ENCODE assay signal across 1 cellular context in the genomic region with DNA sequence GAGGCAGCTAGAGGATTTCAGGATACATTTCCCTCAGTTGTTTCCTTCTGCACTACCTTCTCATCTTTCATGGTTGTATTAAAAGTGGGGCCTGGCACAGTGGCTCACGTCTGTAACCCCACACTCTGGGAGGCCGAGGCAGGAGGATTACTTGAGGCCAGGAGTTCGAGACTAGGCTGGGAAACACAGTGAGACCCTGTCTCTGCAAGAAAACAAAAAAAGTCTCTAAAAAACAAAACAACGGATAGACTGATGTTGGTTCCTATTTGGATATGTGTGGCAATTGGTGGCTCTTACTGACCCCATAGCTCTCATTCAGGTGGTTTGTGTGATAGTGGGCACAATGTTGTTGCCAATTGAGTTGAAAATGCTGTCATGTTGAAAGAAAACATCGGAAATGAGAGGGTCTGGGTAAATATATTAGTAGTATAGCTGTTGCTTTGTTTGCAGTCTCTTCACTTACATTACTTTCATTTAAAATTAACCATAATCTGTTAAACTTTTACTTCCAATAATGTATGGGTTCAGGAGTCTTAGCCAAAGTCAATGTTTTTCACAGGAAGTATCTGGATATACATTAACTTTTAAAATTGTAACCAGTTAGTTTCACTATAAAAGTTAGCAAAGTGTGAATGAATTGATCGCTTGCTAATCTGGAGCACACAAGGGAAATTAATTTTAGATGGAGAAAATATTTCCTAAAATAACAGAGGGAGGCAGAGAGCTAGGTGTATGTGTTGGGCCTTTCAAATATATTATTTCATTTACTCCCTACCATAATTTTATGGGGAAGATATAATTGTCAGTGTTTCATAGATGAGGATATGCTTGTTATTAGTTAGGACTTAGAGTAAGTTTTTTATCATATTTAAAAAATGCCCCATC.
TF ChIP-seq lines count a peak whose summit lies in the region.

No MANE protein-coding gene starts in this region.

TF ChIP-seq in HepG2, 621 proteins besides CTCF, POLR2A, EP300 and RAD21 (continued from another document and continues in another):
- TF ChIP-seq, protein P1, sequence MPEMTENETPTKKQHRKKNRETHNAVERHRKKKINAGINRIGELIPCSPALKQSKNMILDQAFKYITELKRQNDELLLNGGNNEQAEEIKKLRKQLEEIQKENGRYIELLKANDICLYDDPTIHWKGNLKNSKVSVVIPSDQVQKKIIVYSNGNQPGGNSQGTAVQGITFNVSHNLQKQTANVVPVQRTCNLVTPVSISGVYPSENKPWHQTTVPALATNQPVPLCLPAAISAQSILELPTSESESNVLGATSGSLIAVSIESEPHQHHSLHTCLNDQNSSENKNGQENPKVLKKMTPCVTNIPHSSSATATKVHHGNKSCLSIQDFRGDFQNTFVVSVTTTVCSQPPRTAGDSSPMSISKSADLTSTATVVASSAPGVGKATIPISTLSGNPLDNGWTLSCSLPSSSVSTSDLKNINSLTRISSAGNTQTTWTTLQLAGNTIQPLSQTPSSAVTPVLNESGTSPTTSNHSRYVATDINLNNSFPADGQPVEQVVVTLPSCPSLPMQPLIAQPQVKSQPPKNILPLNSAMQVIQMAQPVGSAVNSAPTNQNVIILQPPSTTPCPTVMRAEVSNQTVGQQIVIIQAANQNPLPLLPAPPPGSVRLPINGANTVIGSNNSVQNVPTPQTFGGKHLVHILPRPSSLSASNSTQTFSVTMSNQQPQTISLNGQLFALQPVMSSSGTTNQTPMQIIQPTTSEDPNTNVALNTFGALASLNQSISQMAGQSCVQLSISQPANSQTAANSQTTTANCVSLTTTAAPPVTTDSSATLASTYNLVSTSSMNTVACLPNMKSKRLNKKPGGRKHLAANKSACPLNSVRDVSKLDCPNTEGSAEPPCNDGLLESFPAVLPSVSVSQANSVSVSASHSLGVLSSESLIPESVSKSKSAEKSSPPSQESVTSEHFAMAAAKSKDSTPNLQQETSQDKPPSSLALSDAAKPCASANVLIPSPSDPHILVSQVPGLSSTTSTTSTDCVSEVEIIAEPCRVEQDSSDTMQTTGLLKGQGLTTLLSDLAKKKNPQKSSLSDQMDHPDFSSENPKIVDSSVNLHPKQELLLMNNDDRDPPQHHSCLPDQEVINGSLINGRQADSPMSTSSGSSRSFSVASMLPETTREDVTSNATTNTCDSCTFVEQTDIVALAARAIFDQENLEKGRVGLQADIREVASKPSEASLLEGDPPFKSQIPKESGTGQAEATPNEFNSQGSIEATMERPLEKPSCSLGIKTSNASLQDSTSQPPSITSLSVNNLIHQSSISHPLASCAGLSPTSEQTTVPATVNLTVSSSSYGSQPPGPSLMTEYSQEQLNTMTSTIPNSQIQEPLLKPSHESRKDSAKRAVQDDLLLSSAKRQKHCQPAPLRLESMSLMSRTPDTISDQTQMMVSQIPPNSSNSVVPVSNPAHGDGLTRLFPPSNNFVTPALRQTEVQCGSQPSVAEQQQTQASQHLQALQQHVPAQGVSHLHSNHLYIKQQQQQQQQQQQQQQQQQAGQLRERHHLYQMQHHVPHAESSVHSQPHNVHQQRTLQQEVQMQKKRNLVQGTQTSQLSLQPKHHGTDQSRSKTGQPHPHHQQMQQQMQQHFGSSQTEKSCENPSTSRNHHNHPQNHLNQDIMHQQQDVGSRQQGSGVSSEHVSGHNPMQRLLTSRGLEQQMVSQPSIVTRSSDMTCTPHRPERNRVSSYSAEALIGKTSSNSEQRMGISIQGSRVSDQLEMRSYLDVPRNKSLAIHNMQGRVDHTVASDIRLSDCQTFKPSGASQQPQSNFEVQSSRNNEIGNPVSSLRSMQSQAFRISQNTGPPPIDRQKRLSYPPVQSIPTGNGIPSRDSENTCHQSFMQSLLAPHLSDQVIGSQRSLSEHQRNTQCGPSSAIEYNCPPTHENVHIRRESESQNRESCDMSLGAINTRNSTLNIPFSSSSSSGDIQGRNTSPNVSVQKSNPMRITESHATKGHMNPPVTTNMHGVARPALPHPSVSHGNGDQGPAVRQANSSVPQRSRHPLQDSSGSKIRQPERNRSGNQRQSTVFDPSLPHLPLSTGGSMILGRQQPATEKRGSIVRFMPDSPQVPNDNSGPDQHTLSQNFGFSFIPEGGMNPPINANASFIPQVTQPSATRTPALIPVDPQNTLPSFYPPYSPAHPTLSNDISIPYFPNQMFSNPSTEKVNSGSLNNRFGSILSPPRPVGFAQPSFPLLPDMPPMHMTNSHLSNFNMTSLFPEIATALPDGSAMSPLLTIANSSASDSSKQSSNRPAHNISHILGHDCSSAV (CRISPR knock-in tag; IDR thresholded peaks at IDR 0.05; ENCODE audit: borderline replicate concordance) = no peak; the same call in 1 of the 2 replicates
- TF ChIP-seq, protein P2, sequence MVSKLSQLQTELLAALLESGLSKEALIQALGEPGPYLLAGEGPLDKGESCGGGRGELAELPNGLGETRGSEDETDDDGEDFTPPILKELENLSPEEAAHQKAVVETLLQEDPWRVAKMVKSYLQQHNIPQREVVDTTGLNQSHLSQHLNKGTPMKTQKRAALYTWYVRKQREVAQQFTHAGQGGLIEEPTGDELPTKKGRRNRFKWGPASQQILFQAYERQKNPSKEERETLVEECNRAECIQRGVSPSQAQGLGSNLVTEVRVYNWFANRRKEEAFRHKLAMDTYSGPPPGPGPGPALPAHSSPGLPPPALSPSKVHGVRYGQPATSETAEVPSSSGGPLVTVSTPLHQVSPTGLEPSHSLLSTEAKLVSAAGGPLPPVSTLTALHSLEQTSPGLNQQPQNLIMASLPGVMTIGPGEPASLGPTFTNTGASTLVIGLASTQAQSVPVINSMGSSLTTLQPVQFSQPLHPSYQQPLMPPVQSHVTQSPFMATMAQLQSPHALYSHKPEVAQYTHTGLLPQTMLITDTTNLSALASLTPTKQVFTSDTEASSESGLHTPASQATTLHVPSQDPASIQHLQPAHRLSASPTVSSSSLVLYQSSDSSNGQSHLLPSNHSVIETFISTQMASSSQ (IDR thresholded peaks at IDR 0.05; ENCODE audit: low read depth) = peak; percentile 99
- TF ChIP-seq, protein P2 (CRISPR knock-in tag; IDR thresholded peaks at IDR 0.05; ENCODE audit: borderline replicate concordance) = peak; percentile 95
- no peak for TF ChIP-seq JUN (CRISPR knock-in tag; IDR thresholded peaks at IDR 0.05)
- TF ChIP-seq, protein P3, sequence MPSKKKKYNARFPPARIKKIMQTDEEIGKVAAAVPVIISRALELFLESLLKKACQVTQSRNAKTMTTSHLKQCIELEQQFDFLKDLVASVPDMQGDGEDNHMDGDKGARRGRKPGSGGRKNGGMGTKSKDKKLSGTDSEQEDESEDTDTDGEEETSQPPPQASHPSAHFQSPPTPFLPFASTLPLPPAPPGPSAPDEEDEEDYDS (CRISPR knock-in tag; IDR thresholded peaks at IDR 0.05) = peak; percentile 62
- TF ChIP-seq FOXP1 (IDR thresholded peaks at IDR 0.05) = no peak
- TF ChIP-seq FOXP1 (CRISPR knock-in tag; IDR thresholded peaks at IDR 0.05) = peak; percentile 94
- TF ChIP-seq, protein P4, sequence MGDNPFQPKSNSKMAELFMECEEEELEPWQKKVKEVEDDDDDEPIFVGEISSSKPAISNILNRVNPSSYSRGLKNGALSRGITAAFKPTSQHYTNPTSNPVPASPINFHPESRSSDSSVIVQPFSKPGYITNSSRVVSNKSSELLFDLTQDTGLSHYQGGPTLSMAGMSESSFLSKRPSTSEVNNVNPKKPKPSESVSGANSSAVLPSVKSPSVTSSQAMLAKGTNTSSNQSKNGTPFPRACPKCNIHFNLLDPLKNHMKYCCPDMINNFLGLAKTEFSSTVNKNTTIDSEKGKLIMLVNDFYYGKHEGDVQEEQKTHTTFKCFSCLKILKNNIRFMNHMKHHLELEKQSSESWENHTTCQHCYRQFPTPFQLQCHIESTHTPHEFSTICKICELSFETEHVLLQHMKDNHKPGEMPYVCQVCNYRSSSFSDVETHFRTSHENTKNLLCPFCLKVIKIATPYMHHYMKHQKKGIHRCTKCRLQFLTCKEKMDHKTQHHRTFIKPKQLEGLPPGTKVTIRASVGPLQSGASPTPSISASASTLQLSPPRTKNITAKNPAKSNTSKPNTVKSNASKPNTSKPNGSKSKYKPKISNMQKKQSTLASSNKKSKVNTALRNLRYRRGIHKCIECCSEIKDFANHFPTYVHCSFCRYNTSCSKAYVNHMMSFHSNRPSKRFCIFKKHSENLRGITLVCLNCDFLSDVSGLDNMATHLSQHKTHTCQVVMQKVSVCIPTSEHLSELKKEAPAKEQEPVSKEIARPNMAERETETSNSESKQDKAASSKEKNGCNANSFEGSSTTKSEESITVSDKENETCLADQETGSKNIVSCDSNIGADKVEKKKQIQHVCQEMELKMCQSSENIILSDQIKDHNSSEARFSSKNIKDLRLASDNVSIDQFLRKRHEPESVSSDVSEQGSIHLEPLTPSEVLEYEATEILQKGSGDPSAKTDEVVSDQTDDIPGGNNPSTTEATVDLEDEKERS (CRISPR knock-in tag; IDR thresholded peaks at IDR 0.05) = peak; percentile 92
- 0 out of 2 replicates have a peak, but pooled peaks have one; percentile 68 for TF ChIP-seq NFATC3 (CRISPR knock-in tag; IDR thresholded peaks at IDR 0.05)
- TF ChIP-seq KLF6 (CRISPR knock-in tag; IDR thresholded peaks at IDR 0.05) = 0 out of 2 replicates have a peak, but pooled peaks have one; percentile 56
- TF ChIP-seq MIXL1 (CRISPR knock-in tag; IDR thresholded peaks at IDR 0.05) = peak; percentile 75; the same call in 1 of the 2 replicates
- peak; percentile 76 for TF ChIP-seq SNAPC2 (CRISPR knock-in tag; IDR thresholded peaks at IDR 0.05)
- peak; percentile 43; the same call in 1 of the 2 replicates for TF ChIP-seq THAP7 (CRISPR knock-in tag; IDR thresholded peaks at IDR 0.05)
- no peak for TF ChIP-seq ZC3H4 (CRISPR knock-in tag; IDR thresholded peaks at IDR 0.05; ENCODE audit: borderline replicate concordance)
- TF ChIP-seq GATAD2A (CRISPR knock-in tag; IDR thresholded peaks at IDR 0.05) = peak; percentile 97
- TF ChIP-seq, protein P5, sequence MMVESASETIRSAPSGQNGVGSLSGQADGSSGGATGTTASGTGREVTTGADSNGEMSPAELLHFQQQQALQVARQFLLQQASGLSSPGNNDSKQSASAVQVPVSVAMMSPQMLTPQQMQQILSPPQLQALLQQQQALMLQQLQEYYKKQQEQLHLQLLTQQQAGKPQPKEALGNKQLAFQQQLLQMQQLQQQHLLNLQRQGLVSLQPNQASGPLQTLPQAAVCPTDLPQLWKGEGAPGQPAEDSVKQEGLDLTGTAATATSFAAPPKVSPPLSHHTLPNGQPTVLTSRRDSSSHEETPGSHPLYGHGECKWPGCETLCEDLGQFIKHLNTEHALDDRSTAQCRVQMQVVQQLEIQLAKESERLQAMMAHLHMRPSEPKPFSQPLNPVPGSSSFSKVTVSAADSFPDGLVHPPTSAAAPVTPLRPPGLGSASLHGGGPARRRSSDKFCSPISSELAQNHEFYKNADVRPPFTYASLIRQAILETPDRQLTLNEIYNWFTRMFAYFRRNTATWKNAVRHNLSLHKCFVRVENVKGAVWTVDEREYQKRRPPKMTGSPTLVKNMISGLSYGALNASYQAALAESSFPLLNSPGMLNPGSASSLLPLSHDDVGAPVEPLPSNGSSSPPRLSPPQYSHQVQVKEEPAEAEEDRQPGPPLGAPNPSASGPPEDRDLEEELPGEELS (CRISPR knock-in tag; IDR thresholded peaks at IDR 0.05) = peak; percentile 98
- TF ChIP-seq ZNF362 (CRISPR knock-in tag; IDR thresholded peaks at IDR 0.05; ENCODE audit: borderline replicate concordance) = peak; percentile 70; the same call in 1 of the 2 replicates
- TF ChIP-seq KLF12 (CRISPR knock-in tag; IDR thresholded peaks at IDR 0.05; ENCODE audit: borderline replicate concordance) = 0 out of 2 replicates have a peak, but pooled peaks have one; percentile 53
- 0 out of 2 replicates have a peak, but pooled peaks have one; percentile 4 for TF ChIP-seq POGK (CRISPR knock-in tag; conservative IDR thresholded peaks at IDR 0.05)
- no peak for TF ChIP-seq CBX1 (IDR thresholded peaks at IDR 0.05; ENCODE audit: low read depth)
- no peak for TF ChIP-seq POLR2G (IDR thresholded peaks at IDR 0.05; ENCODE audit: low read depth, low read length)
- TF ChIP-seq, protein P6, sequence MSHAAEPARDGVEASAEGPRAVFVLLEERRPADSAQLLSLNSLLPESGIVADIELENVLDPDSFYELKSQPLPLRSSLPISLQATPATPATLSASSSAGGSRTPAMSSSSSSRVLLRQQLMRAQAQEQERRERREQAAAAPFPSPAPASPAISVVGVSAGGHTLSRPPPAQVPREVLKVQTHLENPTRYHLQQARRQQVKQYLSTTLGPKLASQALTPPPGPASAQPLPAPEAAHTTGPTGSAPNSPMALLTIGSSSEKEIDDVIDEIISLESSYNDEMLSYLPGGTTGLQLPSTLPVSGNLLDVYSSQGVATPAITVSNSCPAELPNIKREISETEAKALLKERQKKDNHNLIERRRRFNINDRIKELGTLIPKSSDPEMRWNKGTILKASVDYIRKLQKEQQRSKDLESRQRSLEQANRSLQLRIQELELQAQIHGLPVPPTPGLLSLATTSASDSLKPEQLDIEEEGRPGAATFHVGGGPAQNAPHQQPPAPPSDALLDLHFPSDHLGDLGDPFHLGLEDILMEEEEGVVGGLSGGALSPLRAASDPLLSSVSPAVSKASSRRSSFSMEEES (CRISPR knock-in tag; IDR thresholded peaks at IDR 0.05) = no peak
